ENCODE assay signal across 8 cellular contexts in the genomic region with DNA sequence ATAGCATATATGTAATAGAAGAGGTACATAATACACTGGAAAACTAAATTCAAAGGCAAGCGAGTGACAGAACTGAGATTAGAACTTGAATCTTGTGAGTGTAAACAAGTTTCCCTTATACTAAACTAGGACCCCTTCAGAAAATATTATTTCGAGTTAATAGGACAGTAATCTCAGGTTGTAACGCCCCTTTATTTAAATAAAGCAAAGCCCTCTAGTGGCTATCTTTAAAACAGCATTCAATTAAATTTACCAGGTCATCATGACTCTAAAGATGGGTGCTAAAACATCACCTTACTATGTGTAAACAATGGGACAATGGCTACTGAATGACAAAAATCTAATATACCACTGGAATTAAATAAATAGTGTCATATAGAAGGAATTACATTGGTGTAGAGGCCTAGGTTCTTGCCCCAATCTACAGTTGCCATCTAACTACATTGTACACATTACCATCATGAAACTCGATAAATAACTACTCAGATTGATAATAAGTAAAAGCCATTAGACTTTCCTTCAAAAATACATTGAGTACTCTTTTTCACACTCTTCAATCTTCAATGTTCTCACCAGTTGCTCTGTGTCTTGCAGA.
DNase-seq lines count a peak whose midpoint lies in the region; ATAC-seq and TF ChIP-seq lines count a peak whose summit lies in the region.

No MANE protein-coding gene starts in this region.

- H3K9me3 ChIP-seq in fibroblast of lung (ENCODE audit: control insufficient read depth, insufficient read depth, low read depth, low read length) = no peaks in the 10 kb centered on the region

- H3K4me2 ChIP-seq in fibroblast of lung (ENCODE audit: extremely low read depth, insufficient read depth, low read length) = no peak overlapping the region

- H2AFZ ChIP-seq in fibroblast of lung (ENCODE audit: low read length) = no peak overlapping the region

- intact Hi-C loops in activated T-helper 1 cell treated with anti-CD3 and anti-CD28 coated beads, Interleukin-12 subunit alpha, Interleukin-12 subunit beta, Interleukin-2, Interleukin-4 antibody, amounts not matched to agents 30 ng/mL and 10 ng/mL and 1 ng/mL, durations not matched to agents 14 hours and 24 hours and 36 hours (cut with micrococcal nuclease) = no loop called here

- ATAC-seq in GM21423 (IDR thresholded peaks at IDR 0.05; ENCODE audit: unreplicated experiment) (no peak), HG03432 (IDR thresholded peaks at IDR 0.05; ENCODE audit: unreplicated experiment) (no peak), HG02981 (IDR thresholded peaks at IDR 0.05; ENCODE audit: unreplicated experiment) (no peak)

- no peaks in the 10 kb centered on the region for H3K36me3 Mint-ChIP-seq in activated T-helper 1 cell treated with anti-CD3 and anti-CD28 coated beads, Interleukin-12 subunit alpha, Interleukin-12 subunit beta, Interleukin-2, Interleukin-4 antibody, amounts not matched to agents 30 ng/mL and 10 ng/mL and 1 ng/mL, durations not matched to agents 14 hours and 24 hours and 36 hours (ENCODE audit: low read depth)

- no peaks in the 10 kb centered on the region for H3K9me3 Mint-ChIP-seq in activated T-helper 1 cell treated with anti-CD3 and anti-CD28 coated beads, Interleukin-12 subunit alpha, Interleukin-12 subunit beta, Interleukin-2, Interleukin-4 antibody, amounts not matched to agents 30 ng/mL and 10 ng/mL and 1 ng/mL, durations not matched to agents 14 hours and 24 hours and 36 hours

- H3K4me3 Mint-ChIP-seq in activated T-helper 1 cell treated with anti-CD3 and anti-CD28 coated beads, Interleukin-12 subunit alpha, Interleukin-12 subunit beta, Interleukin-2, Interleukin-4 antibody, amounts not matched to agents 30 ng/mL and 10 ng/mL and 1 ng/mL, durations not matched to agents 14 hours and 24 hours and 36 hours = no peak overlapping the region

- TF ChIP-seq CTCF in GM12875 (IDR thresholded peaks at IDR 0.05; ENCODE audit: borderline replicate concordance, insufficient read depth, low read depth, low read length) (peak; percentile 24; the same call in 1 of the 2 replicates), fibroblast of lung (conservative IDR thresholded peaks at IDR 0.05 in 1 of 2, IDR thresholded peaks at IDR 0.05 in 1 of 2; ENCODE audit: low read depth in 1 of 2, low read length in 2 of 2) (peak; percentile 37 to 55)

- H3K27me3 Mint-ChIP-seq in activated T-helper 1 cell treated with anti-CD3 and anti-CD28 coated beads, Interleukin-12 subunit alpha, Interleukin-12 subunit beta, Interleukin-2, Interleukin-4 antibody, amounts not matched to agents 30 ng/mL and 10 ng/mL and 1 ng/mL, durations not matched to agents 14 hours and 24 hours and 36 hours (ENCODE audit: insufficient read depth) = no peaks in the 10 kb centered on the region

- H3K4me1 Mint-ChIP-seq in activated T-helper 1 cell treated with anti-CD3 and anti-CD28 coated beads, Interleukin-12 subunit alpha, Interleukin-12 subunit beta, Interleukin-2, Interleukin-4 antibody, amounts not matched to agents 30 ng/mL and 10 ng/mL and 1 ng/mL, durations not matched to agents 14 hours and 24 hours and 36 hours (ENCODE audit: low read depth) = peaks cover 6% of the 10 kb centered on the region

- no peaks in the 10 kb centered on the region for H3K36me3 ChIP-seq in fibroblast of lung (ENCODE audit: control insufficient read depth, insufficient read depth, low read length)

- peaks cover 10% of the 10 kb centered on the region for H3K4me1 ChIP-seq in fibroblast of lung (ENCODE audit: control insufficient read depth, extremely low read depth, insufficient read depth, low read length)

- no peak overlapping the region for H3K4me3 ChIP-seq in GM12875 (ENCODE audit: low read depth, low read length)
- no peak overlapping the region for H3K4me3 ChIP-seq in fibroblast of lung (replicated peaks in 1 of 4; ENCODE audit: control extremely low read depth in 1 of 4, insufficient read depth in 1 of 4, low read depth in 3 of 4, low read length in 4 of 4)

- H3K9ac ChIP-seq in fibroblast of lung (ENCODE audit: insufficient read depth, low read length) = no peak overlapping the region

- no peaks in the 10 kb centered on the region for H3K27me3 ChIP-seq in fibroblast of lung (ENCODE audit: control insufficient read depth, insufficient read depth, low read length)

- H3K79me2 ChIP-seq in fibroblast of lung (ENCODE audit: control insufficient read depth, insufficient read depth, low read length) = no peaks in the 10 kb centered on the region

- no peak overlapping the region for H3K27ac Mint-ChIP-seq in activated T-helper 1 cell treated with anti-CD3 and anti-CD28 coated beads, Interleukin-12 subunit alpha, Interleukin-12 subunit beta, Interleukin-2, Interleukin-4 antibody, amounts not matched to agents 30 ng/mL and 10 ng/mL and 1 ng/mL, durations not matched to agents 14 hours and 24 hours and 36 hours

- H3K27ac ChIP-seq in fibroblast of lung (ENCODE audit: insufficient read depth, low read length) = no peak overlapping the region

- no peaks in the 10 kb centered on the region for H4K20me1 ChIP-seq in fibroblast of lung (ENCODE audit: control insufficient read depth, extremely low read depth, insufficient read depth, low read length)

- DNase-seq in A172 (ENCODE audit: low spot score) (peak; percentile 42), NCI-H2171 (lab: John Stamatoyannopoulos, UW) (peak; percentile 3), fibroblast of lung (ENCODE audit: low read depth in 2 of 2) (peak in 1 of 2 donors; percentile 24)
- DNase-seq in activated T-helper 1 cell treated with anti-CD3 and anti-CD28 coated beads, Interleukin-12 subunit alpha, Interleukin-12 subunit beta, Interleukin-2, Interleukin-4 antibody, amounts not matched to agents 30 ng/mL and 10 ng/mL and 1 ng/mL, durations not matched to agents 14 hours and 24 hours and 36 hours (ENCODE audit: low spot score) = no peak
